ENCODE assay signal across 12 cellular contexts in the genomic region with DNA sequence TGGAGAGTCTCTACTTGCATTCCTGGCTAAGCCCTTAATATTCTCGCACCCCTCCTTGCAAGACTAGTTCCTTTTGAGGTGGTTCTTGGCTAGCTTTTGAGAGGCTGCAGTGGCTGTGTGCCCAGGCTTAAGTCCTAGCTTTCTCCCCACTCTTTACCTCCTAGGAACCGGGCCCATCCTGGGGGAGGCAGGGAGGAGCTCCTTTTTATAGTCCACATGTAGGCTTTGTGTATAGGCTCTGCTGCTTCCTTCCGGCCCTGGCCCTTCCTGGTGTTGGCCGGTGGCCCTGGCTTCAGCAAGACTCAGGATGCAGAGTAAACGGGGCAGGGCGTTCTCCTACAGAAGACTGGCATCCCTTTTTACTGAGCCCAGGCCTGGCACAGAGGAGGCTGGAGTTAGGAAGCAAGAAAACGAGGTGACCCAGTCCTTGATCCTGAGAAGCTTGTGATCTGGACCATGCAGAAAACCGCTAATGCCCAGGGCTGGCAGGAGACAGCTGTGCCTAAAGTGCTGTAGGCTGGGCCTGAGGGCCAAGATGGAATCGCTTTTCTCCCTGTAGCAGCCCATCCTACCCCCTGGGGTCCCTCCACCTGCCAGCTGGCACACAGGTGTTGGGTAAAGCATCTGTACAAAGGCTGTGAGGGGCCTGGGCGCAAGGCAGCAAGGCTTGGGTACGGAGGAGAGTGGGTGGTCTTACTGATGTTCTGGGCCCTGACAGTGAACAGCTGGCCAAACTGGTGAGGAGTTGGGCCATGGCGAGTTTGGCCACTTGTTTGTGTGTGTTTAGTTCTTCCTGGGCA. TPM values are rescaled to one million over a fixed set of nuclear protein-coding genes. Genes with fewer than 3 reads are reported as not detected.
DNase-seq lines count a peak whose midpoint lies in the region; ATAC-seq and TF ChIP-seq lines count a peak whose summit lies in the region.
"Had no signal": no experiment of that assay in that cellular context is flagged by ENCODE, and none has a peak within 500 bp of the region (broad histone marks: within the 10 kb centered on the region; RNA-seq: fewer than 3 reads in every experiment).

No MANE protein-coding gene starts in this region.

- intact Hi-C loops in ascending aorta (cut with DNase I), result no loop called here

- H3K4me1 ChIP-seq in ascending aorta (peaks cover 13 to 48% of the 10 kb centered on the region in 2 donors), subcutaneous abdominal adipose tissue (ENCODE audit: control insufficient read depth in 5 of 5, insufficient read depth in 5 of 5, low read length in 5 of 5) (peaks cover 25 to 99% (median 64%) of the 10 kb centered on the region in 5 donors), BE2C (no peaks in the 10 kb centered on the region)
- H3K4me1 ChIP-seq: HAP-1 had no signal

- H3K4me3 ChIP-seq in ascending aorta (no peak overlapping the region), subcutaneous abdominal adipose tissue (ENCODE audit: low read depth in 1 of 5, low read length in 5 of 5) (peak overlapping the region in 1 of 5 donors; percentile 11), BE2C (ENCODE audit: low read depth, low read length) (no peak overlapping the region)
- H3K4me3 ChIP-seq: HAP-1 had no signal

- ATAC-seq in GM21526 (IDR thresholded peaks at IDR 0.05; ENCODE audit: low FRiP score, unreplicated experiment), result no peak
- no peak for ATAC-seq in GM18870 (IDR thresholded peaks at IDR 0.05; ENCODE audit: unreplicated experiment)
- ATAC-seq: WTC11 had no signal

- DNase-seq in DMS 273 (lab: John Stamatoyannopoulos, UW; ENCODE audit: unreplicated experiment), result peak; percentile 20
- no peak for DNase-seq in DMS 273 treated with DMSO at 0.1 percent for 48 hours (lab: John Stamatoyannopoulos, UW)
- DNase-seq in ascending aorta (ENCODE audit: low spot score in 2 of 2), result no peak
- DNase-seq in BE2C, result no peak
- DNase-seq: NCI-H524 had no signal

- TF ChIP-seq CTCF in ascending aorta (IDR thresholded peaks at IDR 0.05), result no peak
- TF ChIP-seq CTCF in BE2C (IDR thresholded peaks at IDR 0.05; ENCODE audit: low read depth, low read length), result no peak

- H3K9me3 ChIP-seq in ascending aorta (no peaks in the 10 kb centered on the region), subcutaneous abdominal adipose tissue (ENCODE audit: control insufficient read depth in 5 of 5, low read length in 5 of 5) (no peaks in the 10 kb centered on the region), BE2C (no peaks in the 10 kb centered on the region)
- H3K9me3 ChIP-seq: HAP-1 had no signal

- H3K9ac ChIP-seq in subcutaneous abdominal adipose tissue (ENCODE audit: low read length in 5 of 5), result peak overlapping the region in 1 of 5 donors; percentile 11

- H3K27ac ChIP-seq in ascending aorta, result peak overlapping the region; percentile 86 to 95
- peak overlapping the region; percentile 64 for H3K27ac ChIP-seq in layer of hippocampus (ENCODE audit: low read depth, low read length)
- peak overlapping the region; percentile 75 for H3K27ac ChIP-seq in subcutaneous abdominal adipose tissue (ENCODE audit: low read depth, low read length)
- H3K27ac ChIP-seq: 22Rv1 had no signal

- H3K36me3 ChIP-seq in ascending aorta (no peaks in the 10 kb centered on the region), subcutaneous abdominal adipose tissue (ENCODE audit: control insufficient read depth in 5 of 5, insufficient read depth in 5 of 5, low read length in 5 of 5) (peaks cover 0 to 4% (median 0%) of the 10 kb centered on the region in 5 donors), BE2C (no peaks in the 10 kb centered on the region)

- H3K27me3 ChIP-seq in ascending aorta (no peaks in the 10 kb centered on the region), layer of hippocampus (ENCODE audit: control insufficient read depth, insufficient read depth, low read length) (no peaks in the 10 kb centered on the region), subcutaneous abdominal adipose tissue (ENCODE audit: control insufficient read depth in 5 of 5, insufficient read depth in 4 of 5, low read length in 5 of 5) (no peaks in the 10 kb centered on the region), BE2C (no peaks in the 10 kb centered on the region)

RNA-seq across cellular contexts. Expression of gene PLCG1, which starts 8.7 kb away (rescaled TPM):
- total RNA-seq in ascending aorta, result 168 TPM
- 123 TPM for polyA plus RNA-seq in BE2C (2012; ENCODE audit: insufficient read depth, insufficient read length, low read depth)
